8 cellular contexts compared by ENCODE assay signal in the genomic region with DNA sequence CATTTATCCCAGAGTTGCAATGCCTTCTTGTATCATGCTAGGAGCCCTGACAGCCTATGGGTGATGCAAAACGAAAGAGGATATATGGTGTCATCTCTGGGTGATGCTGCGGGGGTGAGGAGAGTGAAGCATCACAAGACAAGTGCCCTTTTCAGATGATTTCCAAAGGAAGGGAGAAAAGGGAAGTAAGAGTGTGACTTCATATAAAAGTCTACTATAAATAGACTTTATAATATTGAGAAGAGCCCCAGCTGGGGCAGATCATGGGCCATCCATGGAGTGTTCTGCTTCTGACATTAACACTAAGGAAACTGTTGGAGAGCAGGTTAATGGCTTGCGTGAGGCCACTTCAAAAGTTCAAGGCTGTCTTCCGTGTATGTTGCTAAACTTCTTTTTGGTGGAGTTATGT. TPM values are rescaled to one million over a fixed set of nuclear protein-coding genes. Genes with fewer than 3 reads are reported as not detected.
DNase-seq lines count a peak whose midpoint lies in the region; ATAC-seq and TF ChIP-seq lines count a peak whose summit lies in the region.

No MANE protein-coding gene starts in this region.

- H3K27me3 ChIP-seq in Loucy (ENCODE audit: insufficient read depth, low read length, poor library complexity, severe bottlenecking) (no peaks in the 10 kb centered on the region), neural progenitor cell (peaks cover 26% of the 10 kb centered on the region), GM23248 (replicated peaks; ENCODE audit: insufficient read depth) (no peaks in the 10 kb centered on the region)
- H3K27me3 ChIP-seq in effector memory CD4-positive, alpha-beta T cell (replicated peaks; ENCODE audit: control insufficient read depth, insufficient read depth, low read length, poor library complexity, severe bottlenecking), result no peaks in the 10 kb centered on the region

- H3K9ac ChIP-seq in Loucy (ENCODE audit: low read depth, low read length, poor library complexity, severe bottlenecking), result no peak overlapping the region
- H3K9ac ChIP-seq in neural progenitor cell, result no peak overlapping the region
- no peak overlapping the region for H3K9ac ChIP-seq in GM23248

- in situ Hi-C loops in GM23248 (cut with MboI), result no loop called here

- peaks cover 4% of the 10 kb centered on the region for H4K20me1 ChIP-seq in Loucy (ENCODE audit: insufficient read depth, low read length, poor library complexity, severe bottlenecking)
- H4K20me1 ChIP-seq in neural progenitor cell (ENCODE audit: low read depth), result no peaks in the 10 kb centered on the region
- H4K20me1 ChIP-seq in GM23248 (ENCODE audit: insufficient read depth), result no peaks in the 10 kb centered on the region

- no peak for TF ChIP-seq CTCF in Loucy (conservative IDR thresholded peaks at IDR 0.05; ENCODE audit: low read length)
- no peak for TF ChIP-seq CTCF in neural progenitor cell (IDR thresholded peaks at IDR 0.05)

- H3K4me2 ChIP-seq in Loucy (ENCODE audit: low read depth, low read length, poor library complexity, severe bottlenecking) (peak overlapping the region; percentile 50), neural progenitor cell (no peak overlapping the region), GM23248 (ENCODE audit: unreplicated experiment) (no peak overlapping the region)

- peaks cover 67% of the 10 kb centered on the region for H3K79me2 ChIP-seq in Loucy (ENCODE audit: insufficient read depth, low read length)
- H3K79me2 ChIP-seq in neural progenitor cell (ENCODE audit: low read depth), result no peaks in the 10 kb centered on the region
- H3K79me2 ChIP-seq in GM23248 (ENCODE audit: insufficient read depth), result no peaks in the 10 kb centered on the region

- H3K36me3 ChIP-seq in Loucy (ENCODE audit: insufficient read depth, low read length) (no peaks in the 10 kb centered on the region), neural progenitor cell (no peaks in the 10 kb centered on the region), GM23248 (ENCODE audit: low read depth) (no peaks in the 10 kb centered on the region)
- no peaks in the 10 kb centered on the region for H3K36me3 ChIP-seq in effector memory CD4-positive, alpha-beta T cell (ENCODE audit: control insufficient read depth, insufficient read depth, low read length)

- H3K9me3 ChIP-seq in Loucy (ENCODE audit: insufficient read depth, low read depth, low read length) (no peaks in the 10 kb centered on the region), neural progenitor cell (ENCODE audit: low read depth) (no peaks in the 10 kb centered on the region), GM23248 (ENCODE audit: low read depth) (no peaks in the 10 kb centered on the region)
- H3K9me3 ChIP-seq in effector memory CD4-positive, alpha-beta T cell (ENCODE audit: control insufficient read depth, low read length), result no peaks in the 10 kb centered on the region

- H3F3A ChIP-seq in Loucy (ENCODE audit: low read depth) (peaks cover 3% of the 10 kb centered on the region; the same call in 1 of the 2 replicates), neural progenitor cell (ENCODE audit: low read depth) (peaks cover 10% of the 10 kb centered on the region), GM23248 (ENCODE audit: insufficient read depth) (0 out of 2 replicates have a peak, but pooled peaks cover 5% of the 10 kb centered on the region)

- 89 to 91% methylated on average over 4 of the region's 4 CpGs for WGBS in GM23248 (ENCODE audit: low coverage in 1 of 2, low lambda C conversion rate in 2 of 2, missing lambda C conversion rate in 2 of 2), 2 experiments

- H3K9me2 ChIP-seq in Loucy (replicated peaks; ENCODE audit: low read depth, low read length) (no peaks in the 10 kb centered on the region), GM23248 (ENCODE audit: insufficient read depth) (no peaks in the 10 kb centered on the region)

- no peak overlapping the region for H3K27ac Mint-ChIP-seq in neural progenitor cell

- H2AFZ ChIP-seq in Loucy (ENCODE audit: low read length), result no peak overlapping the region
- no peak overlapping the region for H2AFZ ChIP-seq in neural progenitor cell (replicated peaks)
- no peak overlapping the region for H2AFZ ChIP-seq in GM23248

- no peaks in the 10 kb centered on the region for H3K9me3 Mint-ChIP-seq in neural progenitor cell

- H3K36me3 Mint-ChIP-seq in neural progenitor cell, result peaks cover 2% of the 10 kb centered on the region

- H3K27ac ChIP-seq in neural progenitor cell, result no peak overlapping the region
- no peak overlapping the region for H3K27ac ChIP-seq in effector memory CD4-positive, alpha-beta T cell (ENCODE audit: insufficient read depth, low read length, poor library complexity, severe bottlenecking)
- H3K27ac ChIP-seq in GM23248, result no peak overlapping the region

- ATAC-seq in GM18498 (IDR thresholded peaks at IDR 0.05; ENCODE audit: unreplicated experiment) (peak; percentile 56), GM21528 (IDR thresholded peaks at IDR 0.05; ENCODE audit: low FRiP score, unreplicated experiment) (peak; percentile 57)

- H3K4me1 Mint-ChIP-seq in neural progenitor cell, result peaks cover 8% of the 10 kb centered on the region

- no peak overlapping the region for H3K4me3 Mint-ChIP-seq in neural progenitor cell

- H3K27me3 Mint-ChIP-seq in neural progenitor cell (ENCODE audit: insufficient read depth, low read depth), result peaks cover 7% of the 10 kb centered on the region

- peaks cover 58% of the 10 kb centered on the region for H3K4me1 ChIP-seq in Loucy (ENCODE audit: insufficient read depth, low read length, poor library complexity, severe bottlenecking)
- H3K4me1 ChIP-seq in neural progenitor cell, result peaks cover 2% of the 10 kb centered on the region
- peaks cover 8% of the 10 kb centered on the region for H3K4me1 ChIP-seq in effector memory CD4-positive, alpha-beta T cell (ENCODE audit: control insufficient read depth, insufficient read depth, low read length, poor library complexity, severe bottlenecking)
- H3K4me1 ChIP-seq in GM23248 (ENCODE audit: insufficient read depth), result peaks cover 9% of the 10 kb centered on the region

- peak; percentile 77 for DNase-seq in germinal center (ENCODE audit: low spot score)
- no peak for DNase-seq in neural progenitor cell (ENCODE audit: low spot score)
- no peak for DNase-seq in activated gamma-delta T cell (lab: John Stamatoyannopoulos, UW)
- no peak for DNase-seq in effector memory CD4-positive, alpha-beta T cell
- no peak for DNase-seq in GM23248

- H3K4me3 ChIP-seq in Loucy (ENCODE audit: low read length, poor library complexity, severe bottlenecking) (no peak overlapping the region), neural progenitor cell (no peak overlapping the region), GM23248 (no peak overlapping the region)
- H3K4me3 ChIP-seq in effector memory CD4-positive, alpha-beta T cell (ENCODE audit: insufficient read depth, low read depth, low read length, poor library complexity, severe bottlenecking), result no peak overlapping the region

RNA-seq across cellular contexts. Expression of a gene that starts 4.4 kb away (rescaled TPM):
- 0.80 and 1.5 TPM in 2 replicates for total RNA-seq in neural progenitor cell (ENCODE audit: low replicate concordance)
- total RNA-seq in GM23248 (2014; rRNA removed; shearing (Covaris generic)), result 1.5 and 5.1 TPM in 2 replicates
- 1.1 and 1.2 TPM in 2 replicates for polyA plus RNA-seq in GM23248 (2016; fragmentation: Nextera tagmentation; extraction: Ambion mirVana)
